11 cellular contexts compared by ENCODE assay signal in genomic region chr3:124700880-124701684, GRCh38. TPM values are rescaled to one million over a fixed set of nuclear protein-coding genes. Genes with fewer than 3 reads are reported as not detected.
DNase-seq lines count a peak whose midpoint lies in the region; ATAC-seq, FAIRE-seq and TF ChIP-seq lines count a peak whose summit lies in the region.
"Had no signal": no experiment of that assay in that cellular context is flagged by ENCODE, and none has a peak within 500 bp of the region (broad histone marks: within the 10 kb centered on the region; RNA-seq: fewer than 3 reads in every experiment).

No MANE protein-coding gene starts in this region.

- peak; percentile 41 for FAIRE-seq in D721Med (lab: Jason Lieb, UNC)

- H3K4me3 ChIP-seq in Peyer's patch, result peak overlapping the region in 1 of 4 donors; percentile 3
- no peak overlapping the region for H3K4me3 ChIP-seq in epithelial cell of proximal tubule (ENCODE audit: low read depth, low read length)
- H3K4me3 ChIP-seq in SJCRH30, result no peak overlapping the region

- peak overlapping the region in 2 of 4 donors; percentile 47 to 74 for H3K27ac ChIP-seq in Peyer's patch
- no peak overlapping the region for H3K27ac ChIP-seq in SJCRH30

- TF ChIP-seq POLR2A in Peyer's patch (IDR thresholded peaks at IDR 0.05), result no peak

- no peak for TF ChIP-seq CTCF in D721Med (IDR thresholded peaks at IDR 0.05; ENCODE audit: insufficient read depth, missing control alignments)
- no peak for TF ChIP-seq CTCF in Peyer's patch (IDR thresholded peaks at IDR 0.05)
- TF ChIP-seq CTCF in epithelial cell of proximal tubule (conservative IDR thresholded peaks at IDR 0.05; ENCODE audit: low read depth, low read length), result peak; percentile 2

- H3K4me1 ChIP-seq in Peyer's patch (peaks cover 0 to 13% (median 0%) of the 10 kb centered on the region in 4 donors), SJCRH30 (peaks cover 3% of the 10 kb centered on the region; the same call in 1 of the 2 replicates)

- H3K27me3 ChIP-seq in Peyer's patch (no peaks in the 10 kb centered on the region), SJCRH30 (no peaks in the 10 kb centered on the region)

- DNase-seq in D721Med (ENCODE audit: insufficient read length, low spot score) (peak; percentile 38), Peyer's patch (peak in 2 of 3 donors; percentile 67 to 70), epithelial cell of proximal tubule (ENCODE audit: low read depth) (peak; percentile 91), non-pigmented ciliary epithelial cell (ENCODE audit: low read depth) (peak; percentile 62), SJCRH30 (no peak)
- DNase-seq: aorta, H7, NCI-H2171 had no signal

- H3K9me3 ChIP-seq in Peyer's patch (no peaks in the 10 kb centered on the region), SJCRH30 (replicated peaks) (no peaks in the 10 kb centered on the region)

- no peak for ATAC-seq in GM19397 (IDR thresholded peaks at IDR 0.05; ENCODE audit: unreplicated experiment)
- no peak for ATAC-seq in GM21526 (IDR thresholded peaks at IDR 0.05; ENCODE audit: low FRiP score, unreplicated experiment)
- ATAC-seq in HG02623 (IDR thresholded peaks at IDR 0.05; ENCODE audit: unreplicated experiment), result no peak

- no peaks in the 10 kb centered on the region for H3K36me3 ChIP-seq in Peyer's patch
- H3K36me3 ChIP-seq in SJCRH30, result no peaks in the 10 kb centered on the region

RNA-seq across cellular contexts. Expression of gene UMPS, which starts 29.2 kb away (rescaled TPM):
- total RNA-seq in Peyer's patch, result 10 to 100 TPM; 15.6 to 28.4 (median 23.0) TPM
- 28.7 and 66.1 TPM in 2 replicates for total RNA-seq in epithelial cell of proximal tubule
- 50.4 and 62.9 TPM in 2 replicates for total RNA-seq in SJCRH30 (2014; rRNA removed; shearing (Covaris generic))

Comparison
In these comparisons a context has a peak if more than half of its experiments do, and no peak if none do; other contexts are left out.
1. DNase-seq: peak in D721Med (single experiment), Peyer's patch (2 of 3), epithelial cell of proximal tubule (single experiment) and non-pigmented ciliary epithelial cell (single experiment); none in SJCRH30 (0 of 2).